ENCODE assay signal across 1 cellular context in the genomic region with DNA sequence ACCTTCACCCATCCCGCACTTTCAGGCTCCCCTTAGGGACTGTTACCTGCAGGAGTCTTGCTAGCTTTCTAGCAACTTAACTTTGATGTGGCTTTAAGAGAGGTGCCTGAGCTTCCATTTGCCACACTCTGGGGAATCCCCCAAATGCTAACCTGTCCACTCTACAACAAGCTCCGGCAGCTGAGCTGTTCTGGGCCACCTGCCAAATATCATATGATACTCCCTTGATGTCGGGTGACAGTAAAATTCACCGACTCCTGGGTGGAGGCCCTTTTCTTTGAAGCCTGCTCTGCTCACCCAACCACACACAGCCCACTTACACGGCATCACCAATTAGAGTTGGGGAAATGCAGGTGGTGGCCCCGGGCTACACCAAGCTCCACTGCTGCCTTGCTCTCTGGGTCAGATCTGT.
TF ChIP-seq lines count a peak whose summit lies in the region.

No MANE protein-coding gene starts in this region.

TF ChIP-seq in WTC11, 78 proteins besides CTCF, POLR2A, EP300 and RAD21 (continued from another document):
- TF ChIP-seq, protein P1, sequence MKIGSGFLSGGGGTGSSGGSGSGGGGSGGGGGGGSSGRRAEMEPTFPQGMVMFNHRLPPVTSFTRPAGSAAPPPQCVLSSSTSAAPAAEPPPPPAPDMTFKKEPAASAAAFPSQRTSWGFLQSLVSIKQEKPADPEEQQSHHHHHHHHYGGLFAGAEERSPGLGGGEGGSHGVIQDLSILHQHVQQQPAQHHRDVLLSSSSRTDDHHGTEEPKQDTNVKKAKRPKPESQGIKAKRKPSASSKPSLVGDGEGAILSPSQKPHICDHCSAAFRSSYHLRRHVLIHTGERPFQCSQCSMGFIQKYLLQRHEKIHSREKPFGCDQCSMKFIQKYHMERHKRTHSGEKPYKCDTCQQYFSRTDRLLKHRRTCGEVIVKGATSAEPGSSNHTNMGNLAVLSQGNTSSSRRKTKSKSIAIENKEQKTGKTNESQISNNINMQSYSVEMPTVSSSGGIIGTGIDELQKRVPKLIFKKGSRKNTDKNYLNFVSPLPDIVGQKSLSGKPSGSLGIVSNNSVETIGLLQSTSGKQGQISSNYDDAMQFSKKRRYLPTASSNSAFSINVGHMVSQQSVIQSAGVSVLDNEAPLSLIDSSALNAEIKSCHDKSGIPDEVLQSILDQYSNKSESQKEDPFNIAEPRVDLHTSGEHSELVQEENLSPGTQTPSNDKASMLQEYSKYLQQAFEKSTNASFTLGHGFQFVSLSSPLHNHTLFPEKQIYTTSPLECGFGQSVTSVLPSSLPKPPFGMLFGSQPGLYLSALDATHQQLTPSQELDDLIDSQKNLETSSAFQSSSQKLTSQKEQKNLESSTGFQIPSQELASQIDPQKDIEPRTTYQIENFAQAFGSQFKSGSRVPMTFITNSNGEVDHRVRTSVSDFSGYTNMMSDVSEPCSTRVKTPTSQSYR (CRISPR knock-in tag; IDR thresholded peaks at IDR 0.05) = no peak
- TF ChIP-seq, protein P2, sequence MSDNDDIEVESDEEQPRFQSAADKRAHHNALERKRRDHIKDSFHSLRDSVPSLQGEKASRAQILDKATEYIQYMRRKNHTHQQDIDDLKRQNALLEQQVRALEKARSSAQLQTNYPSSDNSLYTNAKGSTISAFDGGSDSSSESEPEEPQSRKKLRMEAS (CRISPR knock-in tag; IDR thresholded peaks at IDR 0.05) = no peak
- TF ChIP-seq SP1 (CRISPR knock-in tag; conservative IDR thresholded peaks at IDR 0.05) = no peak
